24 cellular contexts compared by ENCODE assay signal in the genomic region with DNA sequence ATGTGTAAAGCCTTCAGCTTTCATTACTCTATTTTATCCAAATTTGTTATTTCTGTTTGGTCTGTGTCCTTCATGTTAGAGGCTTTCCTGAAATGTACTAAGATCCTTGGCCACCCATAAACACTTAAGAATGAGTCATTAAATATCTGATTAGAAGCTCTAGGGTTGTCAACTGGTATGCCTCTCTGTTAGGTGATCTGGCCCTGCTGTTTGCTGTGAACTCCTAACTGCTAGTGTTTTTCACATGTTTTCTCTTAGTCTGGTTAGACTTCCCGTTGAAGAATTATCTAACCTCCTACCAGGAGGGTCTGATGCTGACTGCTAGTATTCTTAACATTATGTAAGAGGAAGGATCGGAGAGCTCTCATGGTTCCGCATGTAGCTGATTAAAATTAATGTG.
DNase-seq lines count a peak whose midpoint lies in the region; ATAC-seq and TF ChIP-seq lines count a peak whose summit lies in the region.
"Had no signal": no experiment of that assay in that cellular context is flagged by ENCODE, and none has a peak within 500 bp of the region (broad histone marks: within the 10 kb centered on the region; RNA-seq: fewer than 3 reads in every experiment).

No MANE protein-coding gene starts in this region.

- no peak overlapping the region for H3K27ac ChIP-seq in fibroblast of lung (ENCODE audit: insufficient read depth, low read length)
- H3K27ac ChIP-seq in CD8-positive, alpha-beta T cell (ENCODE audit: low read depth, low read length), result no peak overlapping the region

- H3K4me3 ChIP-seq in astrocyte of the spinal cord (ENCODE audit: low read depth, low read length) (no peak overlapping the region), fibroblast of lung (replicated peaks in 1 of 4; ENCODE audit: control extremely low read depth in 1 of 4, insufficient read depth in 1 of 4, low read depth in 3 of 4, low read length in 4 of 4) (no peak overlapping the region)
- H3K4me3 ChIP-seq in CD8-positive, alpha-beta T cell (ENCODE audit: low read depth, low read length), result no peak overlapping the region

- H3K4me2 ChIP-seq in fibroblast of lung (ENCODE audit: extremely low read depth, insufficient read depth, low read length), result no peak overlapping the region

- intact Hi-C loops in sciatic nerve (cut with DNase I), result no loop called here
- intact Hi-C loops in CD8-positive, alpha-beta T cell (cut with DNase I, micrococcal nuclease), result no loop called here

- in situ Hi-C loops in astrocyte of the spinal cord (cut with HindIII; ENCODE audit: low sequenced_read_pairs), result no loop called here

- no peaks in the 10 kb centered on the region for H3K9me3 ChIP-seq in fibroblast of lung (ENCODE audit: control insufficient read depth, insufficient read depth, low read depth, low read length)
- H3K9me3 ChIP-seq in CD8-positive, alpha-beta T cell (ENCODE audit: low read length), result no peaks in the 10 kb centered on the region

- H3K4me3 Mint-ChIP-seq in CD8-positive, alpha-beta T cell, result no peak overlapping the region
- H3K4me3 Mint-ChIP-seq: activated CD4-positive, alpha-beta memory T cell treated with anti-CD3 and anti-CD28 coated beads, Interleukin-2, amount 10 ng/mL, durations not matched to agents 7 days and 5 days; CD4-positive, CD25-positive, alpha-beta regulatory T cell; dendritic cell treated with granulocyte-macrophage colony-stimulating factor and Interleukin-4, amounts not matched to agents 40 ng/mL and 50 ng/mL, for 4 days; HFFc6; neural crest cell had no signal

- no peaks in the 10 kb centered on the region for H3K36me3 ChIP-seq in fibroblast of lung (ENCODE audit: control insufficient read depth, insufficient read depth, low read length)
- no peaks in the 10 kb centered on the region for H3K36me3 ChIP-seq in CD8-positive, alpha-beta T cell (ENCODE audit: insufficient read depth, low read length)

- H3K27me3 ChIP-seq in fibroblast of lung (ENCODE audit: control insufficient read depth, insufficient read depth, low read length), result no peaks in the 10 kb centered on the region
- no peaks in the 10 kb centered on the region for H3K27me3 ChIP-seq in CD8-positive, alpha-beta T cell (ENCODE audit: insufficient read depth, low read length)

- no peaks in the 10 kb centered on the region for H3K4me1 ChIP-seq in fibroblast of lung (ENCODE audit: control insufficient read depth, extremely low read depth, insufficient read depth, low read length)
- H3K4me1 ChIP-seq in CD8-positive, alpha-beta T cell (ENCODE audit: insufficient read depth, low read length), result no peaks in the 10 kb centered on the region

- H4K20me1 ChIP-seq in fibroblast of lung (ENCODE audit: control insufficient read depth, extremely low read depth, insufficient read depth, low read length), result no peaks in the 10 kb centered on the region

- TF ChIP-seq CTCF in astrocyte of the spinal cord (IDR thresholded peaks at IDR 0.05; ENCODE audit: low read depth, low read length) (no peak), fibroblast of lung (conservative IDR thresholded peaks at IDR 0.05 in 1 of 2, IDR thresholded peaks at IDR 0.05 in 1 of 2; ENCODE audit: low read depth in 1 of 2, low read length in 2 of 2) (no peak), GM20000 (IDR thresholded peaks at IDR 0.05; ENCODE audit: extremely low read depth, missing control alignments) (no peak)
- TF ChIP-seq CTCF in CD8-positive, alpha-beta T cell (IDR thresholded peaks at IDR 0.05), result no peak

- no peak overlapping the region for H3K9ac ChIP-seq in fibroblast of lung (ENCODE audit: insufficient read depth, low read length)

- CTCF ChIA-PET in CD8-positive, alpha-beta T cell (lab: Charles Lee), result no interaction called here

- ATAC-seq in sciatic nerve, result peak; percentile 42
- no peak for ATAC-seq in CD8-positive, alpha-beta T cell

- POLR2A ChIA-PET in CD8-positive, alpha-beta T cell (lab: Charles Lee), result no interaction called here

- no peaks in the 10 kb centered on the region for H3K27me3 Mint-ChIP-seq in CD8-positive, alpha-beta T cell (ENCODE audit: low read depth)
- H3K27me3 Mint-ChIP-seq: activated CD4-positive, alpha-beta memory T cell treated with anti-CD3 and anti-CD28 coated beads, Interleukin-2, amount 10 ng/mL, durations not matched to agents 7 days and 5 days; CD4-positive, CD25-positive, alpha-beta regulatory T cell; progenitor cell of endocrine pancreas had no signal

- H3K9me3 Mint-ChIP-seq in CD8-positive, alpha-beta T cell, result no peaks in the 10 kb centered on the region
- H3K9me3 Mint-ChIP-seq: neural crest cell had no signal

- no peaks in the 10 kb centered on the region for H3K36me3 Mint-ChIP-seq in CD8-positive, alpha-beta T cell
- H3K36me3 Mint-ChIP-seq: CD4-positive, CD25-positive, alpha-beta regulatory T cell had no signal

- no peak overlapping the region for H2AFZ ChIP-seq in fibroblast of lung (ENCODE audit: low read length)

- H3K27ac Mint-ChIP-seq in CD8-positive, alpha-beta T cell, result no peak overlapping the region
- H3K27ac Mint-ChIP-seq: activated CD4-positive, alpha-beta memory T cell treated with anti-CD3 and anti-CD28 coated beads, Interleukin-2, amount 10 ng/mL, durations not matched to agents 7 days and 5 days; CD4-positive, CD25-positive, alpha-beta regulatory T cell; dendritic cell treated with granulocyte-macrophage colony-stimulating factor and Interleukin-4, amounts not matched to agents 40 ng/mL and 50 ng/mL, for 4 days; HFFc6; progenitor cell of endocrine pancreas had no signal

- peak; percentile 26 for DNase-seq in astrocyte of the spinal cord (ENCODE audit: low read depth, low spot score)
- DNase-seq in fibroblast of lung (ENCODE audit: low read depth in 2 of 2), result peak; percentile 1 to 81
- DNase-seq in iPS-NIHi7 (ENCODE audit: extremely low spot score), result peak; percentile 15
- no peak for DNase-seq in sciatic nerve (ENCODE audit: low spot score)
- DNase-seq in middle frontal gyrus (ENCODE audit: extremely low spot score, low spot score), result no peak
- no peak for DNase-seq in CD8-positive, alpha-beta T cell
- no peak for DNase-seq in GM20000 (ENCODE audit: low spot score)
- DNase-seq in NCI-H1436 (lab: John Stamatoyannopoulos, UW), result no peak
- DNase-seq: activated CD4-positive, alpha-beta memory T cell treated with anti-CD3 and anti-CD28 coated beads, Interleukin-2, amount 10 ng/mL, durations not matched to agents 7 days and 5 days; activated gamma-delta T cell treated with Interleukin-2 at 50 U/mL for 16 hours; CD4-positive, CD25-positive, alpha-beta regulatory T cell; GDM1; HFFc6; left cardiac atrium; NCI-H1048; NCI-H2081; NCI-H446; small intestine; stimulated activated CD4-positive, alpha-beta T cell treated with anti-CD3 and anti-CD28 coated beads, Interleukin-4, amount 100 ng/mL, for 1 hour; stimulated activated naive CD4-positive, alpha-beta T cell; T1000 had no signal

- H3K79me2 ChIP-seq in fibroblast of lung (ENCODE audit: control insufficient read depth, insufficient read depth, low read length), result no peaks in the 10 kb centered on the region

- H3K4me1 Mint-ChIP-seq in CD8-positive, alpha-beta T cell (ENCODE audit: low read depth), result no peaks in the 10 kb centered on the region
- H3K4me1 Mint-ChIP-seq: activated CD4-positive, alpha-beta memory T cell treated with anti-CD3 and anti-CD28 coated beads, Interleukin-2, amount 10 ng/mL, durations not matched to agents 7 days and 5 days; CD4-positive, CD25-positive, alpha-beta regulatory T cell had no signal

Comparison
In these comparisons a context has a peak if more than half of its experiments do, and no peak if none do; other contexts are left out.
1. DNase-seq: peak in astrocyte of the spinal cord (single experiment), fibroblast of lung (2 of 2) and iPS-NIHi7 (single experiment); none in sciatic nerve (single experiment), middle frontal gyrus (single experiment), CD8-positive, alpha-beta T cell (0 of 7), GM20000 (single experiment) and NCI-H1436 (single experiment).